22 cellular contexts compared by ENCODE assay signal in the genomic region with DNA sequence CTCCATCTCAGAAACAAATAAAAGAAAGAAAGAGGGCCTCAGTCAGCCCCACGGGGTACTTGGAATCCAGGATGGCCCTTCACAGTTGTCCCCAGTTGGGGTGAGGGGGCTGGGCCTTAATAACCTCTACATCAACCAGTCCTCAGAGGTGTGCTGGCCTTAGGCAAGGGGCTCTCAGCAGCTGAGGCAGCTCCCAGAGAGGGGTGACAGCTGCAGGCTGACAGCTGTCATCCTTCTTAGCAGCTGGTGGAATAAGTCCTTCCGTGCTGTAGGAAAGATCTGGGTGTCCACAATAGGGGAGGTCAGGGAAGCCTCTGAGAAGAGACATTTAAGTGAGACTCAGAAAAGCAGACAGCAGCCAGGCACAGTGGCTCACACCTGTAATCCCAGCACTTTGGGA. TPM values are rescaled to one million over a fixed set of nuclear protein-coding genes. Genes with fewer than 3 reads are reported as not detected.
"Had no signal": no experiment of that assay in that cellular context is flagged by ENCODE, and none has a peak within 500 bp of the region (broad histone marks: within the 10 kb centered on the region; RNA-seq: fewer than 3 reads in every experiment).

No MANE protein-coding gene starts in this region.

- H3K9ac ChIP-seq: parathyroid adenoma had no signal

- H3K4me1 ChIP-seq: parathyroid adenoma had no signal

- H3K9me3 ChIP-seq: esophagus muscularis mucosa, left ventricle myocardium inferior, right lobe of liver, thoracic aorta had no signal

- H3K27me3 ChIP-seq: right lobe of liver had no signal

- H3K27me3 Mint-ChIP-seq: type B pancreatic cell had no signal

- H3K27ac ChIP-seq: coronary artery, esophagus muscularis mucosa, left ventricle myocardium inferior, parathyroid adenoma, right lobe of liver, thoracic aorta had no signal

- DNase-seq: activated CD4-positive, alpha-beta T cell treated with anti-CD3 and anti-CD28 coated beads for 1 hour; activated CD4-positive, alpha-beta T cell treated with anti-CD3 and anti-CD28 coated beads, Interleukin-2, amount 50 U/mL, for 1 hour; activated CD8-positive, alpha-beta T cell treated with anti-CD3 and anti-CD28 coated beads, Interleukin-2, amount 10 ng/mL, durations not matched to agents 7 days and 5 days; activated gamma-delta T cell; activated naive CD4-positive, alpha-beta T cell treated with anti-CD3 and anti-CD28 coated beads, Interleukin-2, amount 50 U/mL, for 16 hours; activated naive CD8-positive, alpha-beta T cell treated with anti-CD3 and anti-CD28 coated beads, Interleukin-2, amount 50 U/mL, for 24 hours; cerebellar nuclear complex; hippocampal formation; left ventricle myocardium inferior; natural killer cell; right lobe of liver; stimulated activated CD4-positive, alpha-beta T cell treated with anti-CD3 and anti-CD28 coated beads, Interleukin-15, amount 100 ng/mL, for 24 hours had no signal

- H3K9me3 Mint-ChIP-seq: activated naive CD8-positive, alpha-beta T cell treated with anti-CD3 and anti-CD28 coated beads, Interleukin-2, amount 50 U/mL, for 24 hours; activated T-helper 1 cell treated with anti-CD3 and anti-CD28 coated beads, Interleukin-12 subunit alpha, Interleukin-12 subunit beta, Interleukin-2, Interleukin-4 antibody, amounts not matched to agents 30 ng/mL and 10 ng/mL and 1 ng/mL, durations not matched to agents 14 hours and 24 hours and 36 hours; natural killer cell; stimulated activated memory B cell treated with anti-CD40 and anti-IgM and Interleukin-4, amounts not matched to agents 10 μg/mL and 1 μg/mL and 100 μg/mL, for 72 hours; type B pancreatic cell had no signal

- H3K4me1 Mint-ChIP-seq: activated naive CD8-positive, alpha-beta T cell treated with anti-CD3 and anti-CD28 coated beads, Interleukin-2, amount 50 U/mL, for 24 hours; natural killer cell; stimulated activated memory B cell treated with anti-CD40 and anti-IgM and Interleukin-4, amounts not matched to agents 10 μg/mL and 1 μg/mL and 100 μg/mL, for 72 hours had no signal

- H3K4me3 Mint-ChIP-seq: activated CD8-positive, alpha-beta T cell treated with anti-CD3 and anti-CD28 coated beads, Interleukin-2, amount 10 ng/mL, durations not matched to agents 7 days and 5 days; activated naive CD8-positive, alpha-beta T cell treated with anti-CD3 and anti-CD28 coated beads, Interleukin-2, amount 50 U/mL, for 24 hours; activated T-helper 1 cell treated with anti-CD3 and anti-CD28 coated beads, Interleukin-12 subunit alpha, Interleukin-12 subunit beta, Interleukin-2, Interleukin-4 antibody, amounts not matched to agents 30 ng/mL and 10 ng/mL and 1 ng/mL, durations not matched to agents 14 hours and 24 hours and 36 hours; natural killer cell; stimulated activated memory B cell treated with anti-CD40 and anti-IgM and Interleukin-4, amounts not matched to agents 10 μg/mL and 1 μg/mL and 100 μg/mL, for 72 hours; type B pancreatic cell had no signal

- H3K36me3 Mint-ChIP-seq: natural killer cell; stimulated activated memory B cell treated with anti-CD40 and anti-IgM and Interleukin-4, amounts not matched to agents 10 μg/mL and 1 μg/mL and 100 μg/mL, for 72 hours had no signal

- H3K36me3 ChIP-seq: right lobe of liver had no signal

- H3K27ac Mint-ChIP-seq: activated CD8-positive, alpha-beta T cell treated with anti-CD3 and anti-CD28 coated beads, Interleukin-2, amount 10 ng/mL, durations not matched to agents 7 days and 5 days; activated naive CD8-positive, alpha-beta T cell treated with anti-CD3 and anti-CD28 coated beads, Interleukin-2, amount 50 U/mL, for 24 hours; activated T-helper 1 cell treated with anti-CD3 and anti-CD28 coated beads, Interleukin-12 subunit alpha, Interleukin-12 subunit beta, Interleukin-2, Interleukin-4 antibody, amounts not matched to agents 30 ng/mL and 10 ng/mL and 1 ng/mL, durations not matched to agents 14 hours and 24 hours and 36 hours; natural killer cell; stimulated activated memory B cell treated with anti-CD40 and anti-IgM and Interleukin-4, amounts not matched to agents 10 μg/mL and 1 μg/mL and 100 μg/mL, for 72 hours; type B pancreatic cell had no signal

- H3K79me2 ChIP-seq: parathyroid adenoma had no signal

- H2AFZ ChIP-seq: parathyroid adenoma had no signal

- H3K4me2 ChIP-seq: smooth muscle cell had no signal

- H3K4me3 ChIP-seq: coronary artery, esophagus muscularis mucosa, left ventricle myocardium inferior, right lobe of liver, smooth muscle cell, thoracic aorta had no signal

RNA-seq across cellular contexts. Expression of gene BCAM, which starts 7.4 kb away (rescaled TPM):
- total RNA-seq: activated CD8-positive, alpha-beta T cell treated with anti-CD3 and anti-CD28 coated beads, Interleukin-2, amount 10 ng/mL, durations not matched to agents 7 days and 5 days; activated T-helper 1 cell treated with anti-CD3 and anti-CD28 coated beads, Interleukin-12 subunit alpha, Interleukin-12 subunit beta, Interleukin-2, Interleukin-4 antibody, amounts not matched to agents 30 ng/mL and 10 ng/mL and 1 ng/mL, durations not matched to agents 14 hours and 24 hours and 36 hours; natural killer cell had no signal

RNA-seq across cellular contexts. Expression of gene CBLC, which starts 38.6 kb away (rescaled TPM):
- total RNA-seq: activated CD8-positive, alpha-beta T cell treated with anti-CD3 and anti-CD28 coated beads, Interleukin-2, amount 10 ng/mL, durations not matched to agents 7 days and 5 days; activated T-helper 1 cell treated with anti-CD3 and anti-CD28 coated beads, Interleukin-12 subunit alpha, Interleukin-12 subunit beta, Interleukin-2, Interleukin-4 antibody, amounts not matched to agents 30 ng/mL and 10 ng/mL and 1 ng/mL, durations not matched to agents 14 hours and 24 hours and 36 hours; frontal cortex; left ventricle myocardium inferior; lung microvascular endothelial cell; natural killer cell had no signal
